ENCODE assay signal across 1 cellular context in the genomic region with DNA sequence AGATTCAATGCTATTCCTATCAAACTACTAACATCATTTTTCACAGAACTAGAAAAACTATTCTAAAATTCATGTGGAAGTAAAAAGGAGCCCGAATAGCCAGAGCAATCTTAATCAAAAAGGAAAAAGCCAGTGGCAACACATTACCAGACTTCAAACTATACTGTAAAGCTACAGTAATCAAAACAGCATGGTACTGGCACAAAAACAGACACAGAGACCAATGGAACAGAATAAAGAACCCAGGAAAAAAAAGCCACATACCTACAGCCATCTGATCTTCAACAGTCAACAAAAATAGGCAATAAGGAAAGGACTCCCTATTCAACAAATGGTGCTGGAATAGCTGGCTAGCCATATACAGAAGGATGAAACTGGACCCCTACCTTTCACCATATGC.
TF ChIP-seq lines count a peak whose summit lies in the region.

No MANE protein-coding gene starts in this region.

TF ChIP-seq in HEK293, 187 proteins besides CTCF, POLR2A, EP300 and RAD21 (continued from another document):
- TF ChIP-seq, protein P1, sequence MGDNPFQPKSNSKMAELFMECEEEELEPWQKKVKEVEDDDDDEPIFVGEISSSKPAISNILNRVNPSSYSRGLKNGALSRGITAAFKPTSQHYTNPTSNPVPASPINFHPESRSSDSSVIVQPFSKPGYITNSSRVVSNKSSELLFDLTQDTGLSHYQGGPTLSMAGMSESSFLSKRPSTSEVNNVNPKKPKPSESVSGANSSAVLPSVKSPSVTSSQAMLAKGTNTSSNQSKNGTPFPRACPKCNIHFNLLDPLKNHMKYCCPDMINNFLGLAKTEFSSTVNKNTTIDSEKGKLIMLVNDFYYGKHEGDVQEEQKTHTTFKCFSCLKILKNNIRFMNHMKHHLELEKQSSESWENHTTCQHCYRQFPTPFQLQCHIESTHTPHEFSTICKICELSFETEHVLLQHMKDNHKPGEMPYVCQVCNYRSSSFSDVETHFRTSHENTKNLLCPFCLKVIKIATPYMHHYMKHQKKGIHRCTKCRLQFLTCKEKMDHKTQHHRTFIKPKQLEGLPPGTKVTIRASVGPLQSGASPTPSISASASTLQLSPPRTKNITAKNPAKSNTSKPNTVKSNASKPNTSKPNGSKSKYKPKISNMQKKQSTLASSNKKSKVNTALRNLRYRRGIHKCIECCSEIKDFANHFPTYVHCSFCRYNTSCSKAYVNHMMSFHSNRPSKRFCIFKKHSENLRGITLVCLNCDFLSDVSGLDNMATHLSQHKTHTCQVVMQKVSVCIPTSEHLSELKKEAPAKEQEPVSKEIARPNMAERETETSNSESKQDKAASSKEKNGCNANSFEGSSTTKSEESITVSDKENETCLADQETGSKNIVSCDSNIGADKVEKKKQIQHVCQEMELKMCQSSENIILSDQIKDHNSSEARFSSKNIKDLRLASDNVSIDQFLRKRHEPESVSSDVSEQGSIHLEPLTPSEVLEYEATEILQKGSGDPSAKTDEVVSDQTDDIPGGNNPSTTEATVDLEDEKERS (tag by site-specific recombination; IDR thresholded peaks at IDR 0.05), result peak; percentile 93
- no peak for TF ChIP-seq ZNF366 (tag by site-specific recombination; conservative IDR thresholded peaks at IDR 0.05)
- TF ChIP-seq, protein P2, sequence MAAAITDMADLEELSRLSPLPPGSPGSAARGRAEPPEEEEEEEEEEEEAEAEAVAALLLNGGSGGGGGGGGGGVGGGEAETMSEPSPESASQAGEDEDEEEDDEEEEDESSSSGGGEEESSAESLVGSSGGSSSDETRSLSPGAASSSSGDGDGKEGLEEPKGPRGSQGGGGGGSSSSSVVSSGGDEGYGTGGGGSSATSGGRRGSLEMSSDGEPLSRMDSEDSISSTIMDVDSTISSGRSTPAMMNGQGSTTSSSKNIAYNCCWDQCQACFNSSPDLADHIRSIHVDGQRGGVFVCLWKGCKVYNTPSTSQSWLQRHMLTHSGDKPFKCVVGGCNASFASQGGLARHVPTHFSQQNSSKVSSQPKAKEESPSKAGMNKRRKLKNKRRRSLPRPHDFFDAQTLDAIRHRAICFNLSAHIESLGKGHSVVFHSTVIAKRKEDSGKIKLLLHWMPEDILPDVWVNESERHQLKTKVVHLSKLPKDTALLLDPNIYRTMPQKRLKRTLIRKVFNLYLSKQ (tag by site-specific recombination; IDR thresholded peaks at IDR 0.05; ENCODE audit: borderline replicate concordance), result no peak
